Comparison of ENCODE assay signal across 11 cellular contexts in genomic region chr3:49776101-49776500, GRCh38. TPM values are rescaled to one million over a fixed set of nuclear protein-coding genes. Genes with fewer than 3 reads are reported as not detected.
"Had no signal": no experiment of that assay in that cellular context is flagged by ENCODE, and none has a peak within 500 bp of the region (broad histone marks: within the 10 kb centered on the region; RNA-seq: fewer than 3 reads in every experiment).

No MANE protein-coding gene starts in this region.

RNA-seq across cellular contexts. Expression of gene CDHR4, which starts 23.6 kb away (rescaled TPM):
- total RNA-seq: activated naive CD4-positive, alpha-beta T cell treated with anti-CD3 and anti-CD28 coated beads for 36 hours; activated T-cell treated with anti-CD3 and anti-CD28 coated beads, Interleukin-2, amount 50 U/mL, for 4 hours; activated T-helper 1 cell treated with anti-CD3 and anti-CD28 coated beads, Interleukin-12 subunit alpha, Interleukin-12 subunit beta, Interleukin-2, Interleukin-4 antibody, amounts not matched to agents 30 ng/mL and 10 ng/mL and 1 ng/mL, durations not matched to agents 14 hours and 24 hours and 36 hours; activated T-helper 2 cell treated with anti-CD3 and anti-CD28 coated beads, Interferon-gamma antibody, Interleukin-2, Interleukin-4, amounts not matched to agents 10 μg/mL and 5 μg/mL and 100 μg/mL, durations not matched to agents 14 hours and 24 hours and 36 hours; ascending aorta; astrocyte; breast epithelium; bronchial epithelial cell; cardiac muscle cell; cardiac septum had no signal
- polyA plus RNA-seq: adipose tissue had no signal

RNA-seq across cellular contexts. Expression of gene INKA1, which starts 27.0 kb away (rescaled TPM):
- total RNA-seq: ascending aorta had no signal
